Comparison of ENCODE assay signal across 1 cellular context in the genomic region with DNA sequence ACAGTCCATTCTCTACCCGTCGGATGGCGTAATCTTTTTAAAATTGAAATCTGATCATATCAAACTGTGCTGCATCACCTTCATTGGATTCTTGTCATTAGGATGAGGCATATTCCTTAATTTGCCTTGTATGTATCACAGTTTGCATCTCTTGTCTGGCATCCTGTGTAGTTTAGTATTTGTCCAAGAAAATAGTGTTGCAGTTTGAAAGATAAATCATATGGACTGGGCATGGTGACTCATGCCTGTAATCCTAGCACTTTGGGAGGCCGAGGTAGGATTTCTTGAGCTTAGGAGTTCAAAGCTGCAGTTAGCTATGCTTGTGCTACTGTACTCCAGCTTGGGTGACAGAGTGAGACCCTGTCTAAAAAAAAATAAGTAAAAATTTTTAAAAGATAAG.
A peak's percentile ranks its signal among the peaks of the same experiment; 100 is the strongest.
TF ChIP-seq lines count a peak whose summit lies in the region.

No MANE protein-coding gene starts in this region.

TF ChIP-seq in HEK293T, 16 proteins besides CTCF, POLR2A, EP300 and RAD21:
- no peak for TF ChIP-seq FOXA1 (IDR thresholded peaks at IDR 0.05)
- TF ChIP-seq TARDBP (IDR thresholded peaks at IDR 0.05) = no peak
- TF ChIP-seq, protein P1, sequence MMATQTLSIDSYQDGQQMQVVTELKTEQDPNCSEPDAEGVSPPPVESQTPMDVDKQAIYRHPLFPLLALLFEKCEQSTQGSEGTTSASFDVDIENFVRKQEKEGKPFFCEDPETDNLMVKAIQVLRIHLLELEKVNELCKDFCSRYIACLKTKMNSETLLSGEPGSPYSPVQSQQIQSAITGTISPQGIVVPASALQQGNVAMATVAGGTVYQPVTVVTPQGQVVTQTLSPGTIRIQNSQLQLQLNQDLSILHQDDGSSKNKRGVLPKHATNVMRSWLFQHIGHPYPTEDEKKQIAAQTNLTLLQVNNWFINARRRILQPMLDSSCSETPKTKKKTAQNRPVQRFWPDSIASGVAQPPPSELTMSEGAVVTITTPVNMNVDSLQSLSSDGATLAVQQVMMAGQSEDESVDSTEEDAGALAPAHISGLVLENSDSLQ (IDR thresholded peaks at IDR 0.05) = peak; percentile 82
